In the genomic region with DNA sequence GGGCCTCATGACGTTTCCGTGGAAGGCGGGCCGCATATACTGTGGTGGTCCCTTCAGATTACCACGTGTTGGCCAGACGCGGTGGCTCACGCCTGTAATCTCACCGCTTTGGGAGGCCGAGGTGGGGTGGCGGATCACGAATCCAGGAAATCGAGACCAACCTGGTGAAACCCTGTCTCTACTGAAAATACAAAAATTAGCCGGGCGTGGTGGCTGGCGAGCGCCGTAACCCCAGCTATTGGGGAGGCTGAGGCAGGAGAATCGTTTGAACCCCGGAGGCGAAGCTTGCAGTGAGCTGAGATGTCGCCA, we compare ENCODE assay signal across 1 cellular context.
TF ChIP-seq lines count a peak whose summit lies in the region.

No MANE protein-coding gene starts in this region.

TF ChIP-seq in HepG2, 621 proteins besides CTCF, POLR2A, EP300 and RAD21 (continued from another document):
- TF ChIP-seq, protein P1, sequence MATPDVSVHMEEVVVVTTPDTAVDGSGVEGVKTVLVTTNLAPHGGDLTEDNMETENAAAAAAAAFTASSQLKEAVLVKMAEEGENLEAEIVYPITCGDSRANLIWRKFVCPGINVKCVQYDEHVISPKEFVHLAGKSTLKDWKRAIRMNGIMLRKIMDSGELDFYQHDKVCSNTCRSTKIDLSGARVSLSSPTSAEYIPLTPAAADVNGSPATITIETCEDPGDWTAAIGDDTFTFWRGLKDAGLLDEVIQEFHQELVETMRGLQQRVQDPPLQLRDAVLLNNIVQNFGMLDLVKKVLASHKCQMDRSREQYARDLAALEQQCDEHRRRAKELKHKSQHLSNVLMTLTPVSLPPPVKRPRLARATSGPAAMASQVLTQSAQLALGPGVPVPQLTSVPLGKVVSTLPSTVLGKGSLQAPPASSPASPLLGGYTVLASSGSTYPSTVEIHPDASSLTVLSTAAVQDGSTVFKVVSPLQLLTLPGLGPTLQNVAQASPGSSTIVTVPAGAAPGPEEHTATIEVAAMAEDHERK (CRISPR knock-in tag; IDR thresholded peaks at IDR 0.05; ENCODE audit: low read depth): no peak
- TF ChIP-seq ZKSCAN8 (CRISPR knock-in tag; IDR thresholded peaks at IDR 0.05; ENCODE audit: borderline replicate concordance) (no peak), ADNP (CRISPR knock-in tag; IDR thresholded peaks at IDR 0.05) (no peak), AFF4 (CRISPR knock-in tag; IDR thresholded peaks at IDR 0.05) (no peak), CBX5 (CRISPR knock-in tag; IDR thresholded peaks at IDR 0.05; ENCODE audit: borderline replicate concordance) (0 out of 2 replicates have a peak, but pooled peaks have one; percentile 22), SAFB2 (CRISPR knock-in tag; IDR thresholded peaks at IDR 0.05; ENCODE audit: borderline replicate concordance, low read depth) (no peak), ZNF792 (CRISPR knock-in tag; IDR thresholded peaks at IDR 0.05) (no peak), BRF2 (CRISPR knock-in tag; IDR thresholded peaks at IDR 0.05) (no peak), MAF1 (CRISPR knock-in tag; IDR thresholded peaks at IDR 0.05; ENCODE audit: borderline replicate concordance) (no peak), POLR2AphosphoS2 (IDR thresholded peaks at IDR 0.05; ENCODE audit: low read depth, low read length) (no peak), ZNF496 (CRISPR knock-in tag; IDR thresholded peaks at IDR 0.05; ENCODE audit: insufficient replicate concordance) (no peak), ZNF737 (CRISPR knock-in tag; IDR thresholded peaks at IDR 0.05; ENCODE audit: borderline replicate concordance) (no peak), ZNF501 (CRISPR knock-in tag; IDR thresholded peaks at IDR 0.05) (peak; percentile 49; the same call in 1 of the 2 replicates), MEF2D (CRISPR knock-in tag; IDR thresholded peaks at IDR 0.05) (peak; percentile 68; the same call in 1 of the 2 replicates), ZNF878 (CRISPR knock-in tag; IDR thresholded peaks at IDR 0.05) (no peak), HMG20B (CRISPR knock-in tag; conservative IDR thresholded peaks at IDR 0.05) (no peak), DNMT1 (CRISPR knock-in tag; IDR thresholded peaks at IDR 0.05) (no peak)
- TF ChIP-seq, protein P2, sequence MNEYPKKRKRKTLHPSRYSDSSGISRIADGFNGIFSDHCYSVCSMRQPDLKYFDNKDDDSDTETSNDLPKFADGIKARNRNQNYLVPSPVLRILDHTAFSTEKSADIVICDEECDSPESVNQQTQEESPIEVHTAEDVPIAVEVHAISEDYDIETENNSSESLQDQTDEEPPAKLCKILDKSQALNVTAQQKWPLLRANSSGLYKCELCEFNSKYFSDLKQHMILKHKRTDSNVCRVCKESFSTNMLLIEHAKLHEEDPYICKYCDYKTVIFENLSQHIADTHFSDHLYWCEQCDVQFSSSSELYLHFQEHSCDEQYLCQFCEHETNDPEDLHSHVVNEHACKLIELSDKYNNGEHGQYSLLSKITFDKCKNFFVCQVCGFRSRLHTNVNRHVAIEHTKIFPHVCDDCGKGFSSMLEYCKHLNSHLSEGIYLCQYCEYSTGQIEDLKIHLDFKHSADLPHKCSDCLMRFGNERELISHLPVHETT (CRISPR knock-in tag; conservative IDR thresholded peaks at IDR 0.05): no peak
- TF ChIP-seq, protein P3, sequence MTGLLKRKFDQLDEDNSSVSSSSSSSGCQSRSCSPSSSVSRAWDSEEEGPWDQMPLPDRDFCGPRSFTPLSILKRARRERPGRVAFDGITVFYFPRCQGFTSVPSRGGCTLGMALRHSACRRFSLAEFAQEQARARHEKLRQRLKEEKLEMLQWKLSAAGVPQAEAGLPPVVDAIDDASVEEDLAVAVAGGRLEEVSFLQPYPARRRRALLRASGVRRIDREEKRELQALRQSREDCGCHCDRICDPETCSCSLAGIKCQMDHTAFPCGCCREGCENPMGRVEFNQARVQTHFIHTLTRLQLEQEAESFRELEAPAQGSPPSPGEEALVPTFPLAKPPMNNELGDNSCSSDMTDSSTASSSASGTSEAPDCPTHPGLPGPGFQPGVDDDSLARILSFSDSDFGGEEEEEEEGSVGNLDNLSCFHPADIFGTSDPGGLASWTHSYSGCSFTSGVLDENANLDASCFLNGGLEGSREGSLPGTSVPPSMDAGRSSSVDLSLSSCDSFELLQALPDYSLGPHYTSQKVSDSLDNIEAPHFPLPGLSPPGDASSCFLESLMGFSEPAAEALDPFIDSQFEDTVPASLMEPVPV (CRISPR knock-in tag; IDR thresholded peaks at IDR 0.05): no peak
